7 cellular contexts compared by ENCODE assay signal in genomic region chr2:54683596-54683995, GRCh38.
"Had no signal": no experiment of that assay in that cellular context is flagged by ENCODE, and none has a peak within 500 bp of the region (broad histone marks: within the 10 kb centered on the region; RNA-seq: fewer than 3 reads in every experiment).

No MANE protein-coding gene starts in this region.

- DNase-seq: H9, HCEC 1CT, KBM-7 had no signal

- H3K27ac Mint-ChIP-seq: GM23338, H9, IgD-negative memory B cell had no signal

- H3K4me1 Mint-ChIP-seq: GM23338, H9 had no signal

- FAIRE-seq: H1, H54 had no signal

- H3K9me3 Mint-ChIP-seq: GM23338, H9 had no signal

- H3K4me3 Mint-ChIP-seq: GM23338, H9, IgD-negative memory B cell had no signal

- ATAC-seq: GM23338 had no signal

- H3K36me3 Mint-ChIP-seq: IgD-negative memory B cell had no signal
